1 cellular context compared by ENCODE assay signal in genomic region chr2:190283783-190284182, GRCh38.
TF ChIP-seq lines count a peak whose summit lies in the region.

No MANE protein-coding gene starts in this region.

TF ChIP-seq in IMR-90, 13 proteins besides CTCF, POLR2A, EP300 and RAD21 (continued from another document):
- TF ChIP-seq USF2 (IDR thresholded peaks at IDR 0.05; ENCODE audit: low read depth, low read length) (no peak), RCOR1 (IDR thresholded peaks at IDR 0.05; ENCODE audit: insufficient replicate concordance, low read length) (no peak)
- TF ChIP-seq, protein P1, sequence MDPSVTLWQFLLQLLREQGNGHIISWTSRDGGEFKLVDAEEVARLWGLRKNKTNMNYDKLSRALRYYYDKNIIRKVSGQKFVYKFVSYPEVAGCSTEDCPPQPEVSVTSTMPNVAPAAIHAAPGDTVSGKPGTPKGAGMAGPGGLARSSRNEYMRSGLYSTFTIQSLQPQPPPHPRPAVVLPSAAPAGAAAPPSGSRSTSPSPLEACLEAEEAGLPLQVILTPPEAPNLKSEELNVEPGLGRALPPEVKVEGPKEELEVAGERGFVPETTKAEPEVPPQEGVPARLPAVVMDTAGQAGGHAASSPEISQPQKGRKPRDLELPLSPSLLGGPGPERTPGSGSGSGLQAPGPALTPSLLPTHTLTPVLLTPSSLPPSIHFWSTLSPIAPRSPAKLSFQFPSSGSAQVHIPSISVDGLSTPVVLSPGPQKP (IDR thresholded peaks at IDR 0.05; ENCODE audit: borderline replicate concordance, low read depth, low read length) = no peak
TF ChIP-seq in IMR-90: peak in this region for 0.
